ENCODE assay signal across 11 cellular contexts in the genomic region with DNA sequence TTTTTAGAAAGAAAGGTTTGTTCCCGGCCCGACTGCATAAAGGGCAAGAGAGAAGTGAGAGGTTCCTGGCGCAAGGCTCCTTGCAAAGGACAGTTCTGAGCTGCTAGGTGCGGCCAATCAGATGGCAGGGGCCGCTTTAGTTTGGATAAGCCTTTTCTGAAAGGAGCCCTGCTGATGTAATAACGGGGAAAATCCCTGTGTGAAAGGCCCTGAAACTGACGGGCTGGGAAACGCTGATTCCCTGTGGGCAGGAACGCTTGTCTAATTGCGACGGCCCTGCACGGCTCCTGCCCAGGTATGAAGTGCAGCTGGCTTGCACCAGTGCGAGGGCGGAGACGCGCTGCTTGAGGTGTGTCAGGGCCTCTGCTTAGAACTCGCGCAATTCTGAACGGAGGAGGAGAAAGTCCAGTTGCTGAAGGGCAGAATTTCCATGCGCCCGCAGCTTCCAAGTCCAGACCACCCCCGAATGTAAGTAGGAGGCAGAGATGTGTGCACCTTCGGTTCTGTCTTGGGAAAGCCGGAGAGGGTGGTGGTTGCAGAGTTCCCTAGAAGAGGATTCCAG. TPM values are rescaled to one million over a fixed set of nuclear protein-coding genes. Genes with fewer than 3 reads are reported as not detected.
DNase-seq lines count a peak whose midpoint lies in the region; ATAC-seq, FAIRE-seq and TF ChIP-seq lines count a peak whose summit lies in the region.
"Had no signal": no experiment of that assay in that cellular context is flagged by ENCODE, and none has a peak within 500 bp of the region (broad histone marks: within the 10 kb centered on the region; RNA-seq: fewer than 3 reads in every experiment).

No MANE protein-coding gene starts in this region.

- no peak for TF ChIP-seq CTCF in Calu3 (IDR thresholded peaks at IDR 0.05; ENCODE audit: unreplicated experiment)
- TF ChIP-seq CTCF in esophagus muscularis mucosa (IDR thresholded peaks at IDR 0.05), result no peak
- TF ChIP-seq CTCF in nephron (IDR thresholded peaks at IDR 0.05; ENCODE audit: unreplicated experiment in 3 of 3), result no peak
- no peak for TF ChIP-seq CTCF in D721Med (IDR thresholded peaks at IDR 0.05; ENCODE audit: insufficient read depth, missing control alignments)

- H3K4me1 ChIP-seq in esophagus muscularis mucosa, result peaks cover 5 to 41% (median 31%) of the 10 kb centered on the region in 4 donors

- WGBS in esophagus muscularis mucosa, result 67% methylated on average over 24 of the region's 24 CpGs

- H3K4me1 Mint-ChIP-seq in Calu3 (ENCODE audit: low read depth, unreplicated experiment) (no peaks in the 10 kb centered on the region), nephron (peaks cover 9% of the 10 kb centered on the region)
- H3K4me1 Mint-ChIP-seq in activated CD4-positive, alpha-beta T cell treated with anti-CD3 and anti-CD28 coated beads, Interleukin-2, amount 10 ng/mL, durations not matched to agents 7 days and 5 days, result no peaks in the 10 kb centered on the region

- peaks cover 0 to 12% (median 0%) of the 10 kb centered on the region in 4 donors for H3K36me3 ChIP-seq in esophagus muscularis mucosa

- no peak for ATAC-seq in GM21529 (IDR thresholded peaks at IDR 0.05; ENCODE audit: unreplicated experiment)
- no peak for ATAC-seq in GM19397 (IDR thresholded peaks at IDR 0.05; ENCODE audit: unreplicated experiment)

- H3K27me3 ChIP-seq in esophagus muscularis mucosa, result no peaks in the 10 kb centered on the region

- no peaks in the 10 kb centered on the region for H3K9me3 ChIP-seq in esophagus muscularis mucosa

- no peak for FAIRE-seq in D721Med (lab: Jason Lieb, UNC)
- FAIRE-seq: endometrium had no signal

- H3K27ac ChIP-seq in esophagus muscularis mucosa (replicated peaks in 1 of 4), result peak overlapping the region; percentile 83 to 88 (median 85)

- peak overlapping the region; percentile 72 for H3K4me3 Mint-ChIP-seq in Calu3 (ENCODE audit: low read depth, unreplicated experiment)
- peak overlapping the region; percentile 59 to 70 (median 61) for H3K4me3 Mint-ChIP-seq in nephron
- H3K4me3 Mint-ChIP-seq in activated CD4-positive, alpha-beta T cell treated with anti-CD3 and anti-CD28 coated beads, Interleukin-2, amount 10 ng/mL, durations not matched to agents 7 days and 5 days, result no peak overlapping the region
- H3K4me3 Mint-ChIP-seq: activated T-cell treated with anti-CD3 and anti-CD28 coated beads, Interleukin-2, amount 50 U/mL, for 24 hours had no signal

- TF ChIP-seq POLR2A in esophagus muscularis mucosa (IDR thresholded peaks at IDR 0.05; ENCODE audit: low read depth), result no peak

- H3K9me3 Mint-ChIP-seq in Calu3 (ENCODE audit: low read depth, unreplicated experiment) (no peaks in the 10 kb centered on the region), nephron (no peaks in the 10 kb centered on the region)
- no peaks in the 10 kb centered on the region for H3K9me3 Mint-ChIP-seq in activated CD4-positive, alpha-beta T cell treated with anti-CD3 and anti-CD28 coated beads, Interleukin-2, amount 10 ng/mL, durations not matched to agents 7 days and 5 days
- H3K9me3 Mint-ChIP-seq: activated T-cell treated with anti-CD3 and anti-CD28 coated beads, Interleukin-2, amount 50 U/mL, for 24 hours had no signal

- CTCF ChIA-PET in Calu3 (lab: Charles Lee), result interaction anchor here (0.6 kb wide), 1 partner anchor 22 kb away, joined by 3 read pairs; no protein-coding TSS in a partner anchor
- CTCF ChIA-PET in activated CD4-positive, alpha-beta T cell treated with anti-CD3 and anti-CD28 coated beads, Interleukin-2, amount 10 ng/mL, durations not matched to agents 7 days and 5 days (lab: Charles Lee), result no interaction called here

- POLR2A ChIA-PET in activated CD4-positive, alpha-beta T cell treated with anti-CD3 and anti-CD28 coated beads, Interleukin-2, amount 10 ng/mL, durations not matched to agents 7 days and 5 days (lab: Charles Lee), result no interaction called here

- intact Hi-C loops in Calu3 (cut with micrococcal nuclease; ENCODE audit: unreplicated experiment) (no loop called here), esophagus muscularis mucosa (cut with DNase I) (no loop called here)

- H3K27me3 Mint-ChIP-seq in Calu3 (ENCODE audit: unreplicated experiment) (no peaks in the 10 kb centered on the region), nephron (ENCODE audit: low read depth) (peaks cover 17% of the 10 kb centered on the region)
- H3K27me3 Mint-ChIP-seq in activated CD4-positive, alpha-beta T cell treated with anti-CD3 and anti-CD28 coated beads, Interleukin-2, amount 10 ng/mL, durations not matched to agents 7 days and 5 days, result peaks cover 2% of the 10 kb centered on the region

- H3K4me3 ChIP-seq in esophagus muscularis mucosa, result peak overlapping the region in 1 of 4 donors; percentile 31

- TF ChIP-seq EP300 in esophagus muscularis mucosa (IDR thresholded peaks at IDR 0.05), result no peak

- no TSS peak for BruUV-seq in Calu3 (replicated peaks; lab: Mats Ljungman, UMichigan)

- H3K36me3 Mint-ChIP-seq in Calu3 (ENCODE audit: insufficient read depth, unreplicated experiment) (no peaks in the 10 kb centered on the region), nephron (ENCODE audit: low read depth) (no peaks in the 10 kb centered on the region)
- no peaks in the 10 kb centered on the region for H3K36me3 Mint-ChIP-seq in activated CD4-positive, alpha-beta T cell treated with anti-CD3 and anti-CD28 coated beads, Interleukin-2, amount 10 ng/mL, durations not matched to agents 7 days and 5 days (ENCODE audit: low read depth)

- peak overlapping the region; percentile 64 for H3K27ac Mint-ChIP-seq in Calu3 (ENCODE audit: unreplicated experiment)
- H3K27ac Mint-ChIP-seq in nephron, result peak overlapping the region; percentile 86
- H3K27ac Mint-ChIP-seq in activated CD4-positive, alpha-beta T cell treated with anti-CD3 and anti-CD28 coated beads, Interleukin-2, amount 10 ng/mL, durations not matched to agents 7 days and 5 days, result no peak overlapping the region
- H3K27ac Mint-ChIP-seq: activated T-cell treated with anti-CD3 and anti-CD28 coated beads, Interleukin-2, amount 50 U/mL, for 24 hours had no signal

- peak; percentile 32 for DNase-seq in Calu3
- peak; percentile 22 for DNase-seq in NCI-H2227 (lab: John Stamatoyannopoulos, UW; ENCODE audit: unreplicated experiment)
- no peak for DNase-seq in esophagus muscularis mucosa (ENCODE audit: extremely low spot score)
- DNase-seq in D721Med (ENCODE audit: insufficient read length, low spot score), result no peak
- no peak for DNase-seq in activated CD4-positive, alpha-beta T cell treated with anti-CD3 and anti-CD28 coated beads, Interleukin-2, amount 10 ng/mL, durations not matched to agents 7 days and 5 days
- DNase-seq: activated T-cell treated with anti-CD3 and anti-CD28 coated beads, Interleukin-2, amount 50 U/mL, for 24 hours; occipital lobe had no signal

RNA-seq across cellular contexts. Expression of a gene that starts 30.5 kb away (rescaled TPM):
- 24.4 and 26.5 TPM in 2 replicates for total RNA-seq in Calu3 (2022)
- total RNA-seq in esophagus muscularis mucosa, result 10 to 100 TPM; 53.7 to 99.4 (median 75.6) TPM
- total RNA-seq in activated CD4-positive, alpha-beta T cell treated with anti-CD3 and anti-CD28 coated beads, Interleukin-2, amount 10 ng/mL, durations not matched to agents 7 days and 5 days, result not detected

RNA-seq across cellular contexts. Expression of a gene that starts 44.5 kb away (rescaled TPM):
- total RNA-seq in Calu3 (2022), result 28.8 and 33.3 TPM in 2 replicates
- total RNA-seq in esophagus muscularis mucosa, result 10 to 100 TPM; 63.9 to 96.8 (median 82.0) TPM
- 10 to 100 TPM; 63.5 to 69.4 TPM for total RNA-seq in activated CD4-positive, alpha-beta T cell treated with anti-CD3 and anti-CD28 coated beads, Interleukin-2, amount 10 ng/mL, durations not matched to agents 7 days and 5 days

Comparison
In these comparisons a context has a peak if more than half of its experiments do, and no peak if none do; other contexts are left out.
1. DNase-seq: peak in Calu3 (single experiment) and NCI-H2227 (single experiment); none in esophagus muscularis mucosa (single experiment), D721Med (single experiment) and activated CD4-positive, alpha-beta T cell treated with anti-CD3 and anti-CD28 coated beads, Interleukin-2, amount 10 ng/mL, durations not matched to agents 7 days and 5 days (single experiment).
2. RNA of a gene that starts 30.5 kb away (total RNA-seq): 53.7 to 99.4 TPM in esophagus muscularis mucosa and 24.4 to 26.5 TPM in Calu3; not detected in activated CD4-positive, alpha-beta T cell treated with anti-CD3 and anti-CD28 coated beads, Interleukin-2, amount 10 ng/mL, durations not matched to agents 7 days and 5 days; every median in the first group is over 10 times any median in the second.